21 cellular contexts compared by ENCODE assay signal in genomic region chr5:82772281-82772680, GRCh38.
"Had no signal": no experiment of that assay in that cellular context is flagged by ENCODE, and none has a peak within 500 bp of the region (broad histone marks: within the 10 kb centered on the region; RNA-seq: fewer than 3 reads in every experiment).

No MANE protein-coding gene starts in this region.

- H3K9me3 Mint-ChIP-seq: effector memory CD8-positive, alpha-beta T cell; natural killer cell; stimulated activated effector memory CD8-positive, alpha-beta T cell treated with anti-CD3 and anti-CD28 coated beads, Interleukin-12 subunit alpha, Interleukin-12 subunit beta, amount 100 ng/mL, for 72 hours had no signal

- H3K4me3 Mint-ChIP-seq: effector memory CD8-positive, alpha-beta T cell; natural killer cell; stimulated activated effector memory CD8-positive, alpha-beta T cell treated with anti-CD3 and anti-CD28 coated beads, Interleukin-12 subunit alpha, Interleukin-12 subunit beta, amount 100 ng/mL, for 72 hours; type B pancreatic cell had no signal

- H3K36me3 Mint-ChIP-seq: natural killer cell; stimulated activated effector memory CD8-positive, alpha-beta T cell treated with anti-CD3 and anti-CD28 coated beads, Interleukin-12 subunit alpha, Interleukin-12 subunit beta, amount 100 ng/mL, for 72 hours; type B pancreatic cell had no signal

- H3K27ac Mint-ChIP-seq: effector memory CD8-positive, alpha-beta T cell; natural killer cell; stimulated activated effector memory CD8-positive, alpha-beta T cell treated with anti-CD3 and anti-CD28 coated beads, Interleukin-12 subunit alpha, Interleukin-12 subunit beta, amount 100 ng/mL, for 72 hours; type B pancreatic cell had no signal

- DNase-seq: central memory CD4-positive, alpha-beta T cell; cortex of kidney; dorsolateral prefrontal cortex; effector memory CD8-positive, alpha-beta T cell; erythroblast; foreskin melanocyte; head of caudate nucleus; kidney; left colon; mammary epithelial cell; mucosa of descending colon; natural killer cell; right cardiac atrium; stimulated activated CD4-positive, alpha-beta T cell treated with anti-CD3 and anti-CD28 coated beads, Interleukin-4, amount 100 ng/mL, for 1 hour; stimulated activated CD8-positive, alpha-beta memory T cell treated with anti-CD3 and anti-CD28 coated beads, Interleukin-4, amount 100 ng/mL, for 48 hours; stimulated activated naive CD8-positive, alpha-beta T cell treated with anti-CD3 and anti-CD28 coated beads, Interleukin-15, Interleukin-2, amounts not matched to agents 100 U/mL and 50 U/mL, for 24 hours; thyroid gland had no signal

- H3K27me3 Mint-ChIP-seq: type B pancreatic cell had no signal

- FAIRE-seq: endothelial cell of umbilical vein, kidney, urothelium cell line had no signal
